Comparison of ENCODE assay signal across 17 cellular contexts in the genomic region with DNA sequence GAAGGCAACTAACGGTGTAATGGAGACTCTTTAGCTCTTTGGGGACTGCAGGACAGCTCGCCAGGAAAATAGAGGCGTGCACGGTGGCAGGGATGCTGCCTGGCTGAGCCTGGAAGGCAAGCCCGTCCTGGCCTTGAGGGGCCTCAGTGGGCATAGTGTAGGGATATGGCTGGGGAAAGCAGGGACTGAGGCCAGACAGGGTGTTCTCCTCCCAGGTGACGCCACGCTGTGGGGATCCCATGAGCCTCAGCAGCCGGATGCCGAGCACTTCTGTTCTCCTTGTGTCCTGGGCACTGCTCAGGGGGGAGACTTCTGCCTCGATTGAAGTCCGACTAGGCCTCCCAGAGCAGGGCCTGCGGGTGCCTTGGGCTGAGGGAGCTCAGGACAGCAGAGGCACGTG.
A peak's percentile ranks its signal among the peaks of the same experiment; 100 is the strongest.
DNase-seq lines count a peak whose midpoint lies in the region; ATAC-seq lines count a peak whose summit lies in the region.
"Had no signal": no experiment of that assay in that cellular context is flagged by ENCODE, and none has a peak within 500 bp of the region (broad histone marks: within the 10 kb centered on the region; RNA-seq: fewer than 3 reads in every experiment).

No MANE protein-coding gene starts in this region.

- peak overlapping the region; percentile 76 for H3K18ac ChIP-seq in neuronal stem cell (ENCODE audit: low read length)

- WGBS in neuronal stem cell (ENCODE audit: extremely low coverage in 2 of 2, insufficient read length in 2 of 2, insufficient replicate concordance in 1 of 2), 2 donors = no CpG with 5 or more reads among the region's 13 CpGs

- H3K4me1 Mint-ChIP-seq in dendritic cell treated with granulocyte-macrophage colony-stimulating factor and Interleukin-4, amounts not matched to agents 40 ng/mL and 50 ng/mL, for 4 days (ENCODE audit: low read depth) = peaks cover 28% of the 10 kb centered on the region

- H3K4me1 ChIP-seq in BLaER1 treated with 17β-estradiol and CSF1 and Interleukin-3, amounts not matched to agents 10 nM and 100 nM = peaks cover 19 to 46% (median 41%) of the 10 kb centered on the region in 10 experiments
- H3K4me1 ChIP-seq in SJSA1 (replicated peaks) = peaks cover 44% of the 10 kb centered on the region
- H3K4me1 ChIP-seq in neuronal stem cell (ENCODE audit: control insufficient read depth in 2 of 2, insufficient read depth in 1 of 2, low read depth in 1 of 2, low read length in 2 of 2) = peaks cover 26 to 59% of the 10 kb centered on the region in 2 donors

- H2AFZ ChIP-seq in neuronal stem cell (ENCODE audit: low read length) = no peak overlapping the region

- H3K9me3 Mint-ChIP-seq in dendritic cell treated with granulocyte-macrophage colony-stimulating factor and Interleukin-4, amounts not matched to agents 40 ng/mL and 50 ng/mL, for 4 days = no peaks in the 10 kb centered on the region
- H3K9me3 Mint-ChIP-seq: CD4-positive, alpha-beta T cell; IgD-negative memory B cell had no signal

- no peak overlapping the region for H3K23ac ChIP-seq in neuronal stem cell (ENCODE audit: low read depth, low read length, poor library complexity)

- H4K91ac ChIP-seq in neuronal stem cell (ENCODE audit: low read depth, low read length, poor library complexity) = peak overlapping the region; percentile 77

- H3K36me3 ChIP-seq in BLaER1 treated with 17β-estradiol and CSF1 and Interleukin-3, amounts not matched to agents 10 nM and 100 nM = no peaks in the 10 kb centered on the region
- H3K36me3 ChIP-seq in SJSA1 = no peaks in the 10 kb centered on the region
- H3K36me3 ChIP-seq in neuronal stem cell (replicated peaks in 1 of 2; ENCODE audit: control insufficient read depth in 2 of 2, insufficient read depth in 2 of 2, low read length in 2 of 2) = no peaks in the 10 kb centered on the region
- H3K36me3 ChIP-seq: BLaER1 had no signal

- peaks cover 23% of the 10 kb centered on the region for H3K27me3 Mint-ChIP-seq in dendritic cell treated with granulocyte-macrophage colony-stimulating factor and Interleukin-4, amounts not matched to agents 40 ng/mL and 50 ng/mL, for 4 days
- H3K27me3 Mint-ChIP-seq: CD4-positive, alpha-beta T cell; IgD-negative memory B cell had no signal

- ATAC-seq in GM19467 (IDR thresholded peaks at IDR 0.05; ENCODE audit: unreplicated experiment) (no peak), GM21786 (IDR thresholded peaks at IDR 0.05; ENCODE audit: unreplicated experiment) (no peak)

- intact Hi-C loops in dendritic cell treated with granulocyte-macrophage colony-stimulating factor and Interleukin-4, amounts not matched to agents 40 ng/mL and 50 ng/mL, for 4 days (cut with micrococcal nuclease) = no loop called here

- no peak overlapping the region for H3K4me3 ChIP-seq in BLaER1 treated with 17β-estradiol and CSF1 and Interleukin-3, amounts not matched to agents 10 nM and 100 nM
- H3K4me3 ChIP-seq in SJSA1 = no peak overlapping the region
- no peak overlapping the region for H3K4me3 ChIP-seq in neuronal stem cell (ENCODE audit: low read length in 2 of 2)
- H3K4me3 ChIP-seq: BLaER1 had no signal

- no peak overlapping the region for H3K14ac ChIP-seq in neuronal stem cell (ENCODE audit: low read length)

- peak overlapping the region in 9 of 11 experiments; percentile 81 to 91 (median 87); a peak in 18 of 22 replicates for H3K27ac ChIP-seq in BLaER1 treated with 17β-estradiol and CSF1 and Interleukin-3, amounts not matched to agents 10 nM and 100 nM
- H3K27ac ChIP-seq in SJSA1 = peak overlapping the region; percentile 47
- H3K27ac ChIP-seq in neuronal stem cell (replicated peaks; ENCODE audit: low read length) = no peak overlapping the region
- H3K27ac ChIP-seq: 22Rv1, BLaER1 had no signal

- H3K4ac ChIP-seq in neuronal stem cell (ENCODE audit: low read length) = no peak overlapping the region

- H4K20me1 ChIP-seq in BLaER1 treated with 17β-estradiol and CSF1 and Interleukin-3, amounts not matched to agents 10 nM and 100 nM = no peaks in the 10 kb centered on the region
- H4K20me1 ChIP-seq: BLaER1 had no signal

- peak overlapping the region; percentile 96 for H2AK5ac ChIP-seq in neuronal stem cell (ENCODE audit: low read depth, low read length)

- peak overlapping the region; percentile 20 for H2BK5ac ChIP-seq in neuronal stem cell (ENCODE audit: low read length)

- peaks cover 2% of the 10 kb centered on the region for H3K79me1 ChIP-seq in neuronal stem cell (ENCODE audit: low read depth, low read length)

- H3K9me3 ChIP-seq in BLaER1 treated with 17β-estradiol and CSF1 and Interleukin-3, amounts not matched to agents 10 nM and 100 nM (replicated peaks in 1 of 11) = no peaks in the 10 kb centered on the region
- H3K9me3 ChIP-seq in SJSA1 (replicated peaks) = no peaks in the 10 kb centered on the region
- H3K9me3 ChIP-seq in neuronal stem cell (replicated peaks in 1 of 2; ENCODE audit: control insufficient read depth in 2 of 2, insufficient read depth in 1 of 2, low read depth in 1 of 2, low read length in 2 of 2) = no peaks in the 10 kb centered on the region
- H3K9me3 ChIP-seq: BLaER1 had no signal

- peak overlapping the region; percentile 38 for H2BK15ac ChIP-seq in neuronal stem cell (ENCODE audit: low read length)

- peak overlapping the region in 10 of 11 experiments; percentile 59 to 83 (median 74); a peak in 17 of 22 replicates for H3K4me2 ChIP-seq in BLaER1 treated with 17β-estradiol and CSF1 and Interleukin-3, amounts not matched to agents 10 nM and 100 nM
- no peak overlapping the region for H3K4me2 ChIP-seq in neuronal stem cell (ENCODE audit: insufficient read depth, low read length, poor library complexity, severe bottlenecking)

- H3K27me3 ChIP-seq in BLaER1 treated with 17β-estradiol and CSF1 and Interleukin-3, amounts not matched to agents 10 nM and 100 nM = no peaks in the 10 kb centered on the region
- no peaks in the 10 kb centered on the region for H3K27me3 ChIP-seq in SJSA1 (replicated peaks)
- no peaks in the 10 kb centered on the region for H3K27me3 ChIP-seq in neuronal stem cell (ENCODE audit: control insufficient read depth in 3 of 3, insufficient read depth in 3 of 3, low read depth in 1 of 3, low read length in 3 of 3)
- H3K27me3 ChIP-seq: BLaER1 had no signal

- H3K36me3 Mint-ChIP-seq in dendritic cell treated with granulocyte-macrophage colony-stimulating factor and Interleukin-4, amounts not matched to agents 40 ng/mL and 50 ng/mL, for 4 days (ENCODE audit: low read depth) = no peaks in the 10 kb centered on the region

- no peak overlapping the region for H2BK120ac ChIP-seq in neuronal stem cell (ENCODE audit: low read depth, low read length)

- no peak overlapping the region for H4K8ac ChIP-seq in neuronal stem cell (ENCODE audit: low read depth, low read length)

- peak overlapping the region in 8 of 11 experiments; percentile 18 to 77 (median 73); a peak in 12 of 22 replicates for H3K9ac ChIP-seq in BLaER1 treated with 17β-estradiol and CSF1 and Interleukin-3, amounts not matched to agents 10 nM and 100 nM
- peak overlapping the region; percentile 7 for H3K9ac ChIP-seq in neuronal stem cell (ENCODE audit: low read depth, low read length, poor library complexity)
- H3K9ac ChIP-seq: BLaER1 had no signal

- H2BK12ac ChIP-seq in neuronal stem cell (ENCODE audit: low read length) = peak overlapping the region; percentile 82

- peak overlapping the region; percentile 35 for H3K27ac Mint-ChIP-seq in dendritic cell treated with granulocyte-macrophage colony-stimulating factor and Interleukin-4, amounts not matched to agents 40 ng/mL and 50 ng/mL, for 4 days
- H3K27ac Mint-ChIP-seq: CD4-positive, alpha-beta T cell had no signal

- H3K4me3 Mint-ChIP-seq in dendritic cell treated with granulocyte-macrophage colony-stimulating factor and Interleukin-4, amounts not matched to agents 40 ng/mL and 50 ng/mL, for 4 days = no peak overlapping the region
- H3K4me3 Mint-ChIP-seq: CD4-positive, alpha-beta T cell; IgD-negative memory B cell had no signal

- DNase-seq in SJSA1 (ENCODE audit: low read depth in 1 of 2, low spot score in 2 of 2) (no peak), neuronal stem cell (ENCODE audit: low spot score) (no peak), GOT3 (lab: John Stamatoyannopoulos, UW) (no peak)
- DNase-seq in activated T-cell treated with anti-CD3 and anti-CD28 coated beads, Interleukin-2, amount 50 U/mL, for 1 hour = no peak
- DNase-seq: AML-193; Calu3; CD4-positive, alpha-beta T cell; DMS 273 treated with DMSO at 0.1 percent for 48 hours; HCEC 1CT; KG1 had no signal
